ENCODE assay signal across 14 cellular contexts in the genomic region with DNA sequence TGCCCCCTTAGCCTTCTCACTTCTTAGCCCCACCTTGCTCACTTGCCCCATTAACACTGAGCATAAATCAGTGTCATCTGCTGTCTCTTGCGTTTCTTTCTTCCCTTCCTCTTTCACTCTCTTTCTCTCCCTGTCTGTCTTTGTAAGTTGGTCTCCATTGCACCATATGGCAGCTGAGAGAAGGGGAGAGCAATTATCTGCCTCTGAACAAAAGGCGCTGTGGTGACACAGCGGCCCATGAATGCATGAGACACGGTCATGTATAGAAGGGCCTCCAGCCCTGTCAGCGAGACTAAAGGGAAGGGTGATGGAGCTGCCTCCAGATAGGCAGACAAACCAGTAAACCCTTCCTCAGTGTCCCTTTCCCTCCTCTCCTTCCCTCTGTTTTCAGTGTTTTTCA.
DNase-seq lines count a peak whose midpoint lies in the region; ATAC-seq and TF ChIP-seq lines count a peak whose summit lies in the region.
"Had no signal": no experiment of that assay in that cellular context is flagged by ENCODE, and none has a peak within 500 bp of the region (broad histone marks: within the 10 kb centered on the region; RNA-seq: fewer than 3 reads in every experiment).

No MANE protein-coding gene starts in this region.

- no peak for TF ChIP-seq CTCF in fibroblast of lung (conservative IDR thresholded peaks at IDR 0.05 in 1 of 2, IDR thresholded peaks at IDR 0.05 in 1 of 2; ENCODE audit: low read depth in 1 of 2, low read length in 2 of 2)
- no peak for TF ChIP-seq CTCF in omental fat pad (IDR thresholded peaks at IDR 0.05)

- peak overlapping the region; percentile 74 for H2AFZ ChIP-seq in fibroblast of lung (ENCODE audit: low read length)

- no peaks in the 10 kb centered on the region for H3K79me2 ChIP-seq in fibroblast of lung (ENCODE audit: control insufficient read depth, insufficient read depth, low read length)

- H3K27me3 ChIP-seq in fibroblast of lung (ENCODE audit: control insufficient read depth, insufficient read depth, low read length), result no peaks in the 10 kb centered on the region
- H3K27me3 ChIP-seq: breast epithelium had no signal

- no peaks in the 10 kb centered on the region for H3K4me1 ChIP-seq in fibroblast of lung (ENCODE audit: control insufficient read depth, extremely low read depth, insufficient read depth, low read length)
- H3K4me1 ChIP-seq: breast epithelium had no signal

- H3K4me2 ChIP-seq in fibroblast of lung (ENCODE audit: extremely low read depth, insufficient read depth, low read length), result no peak overlapping the region

- H3K27ac ChIP-seq in fibroblast of lung (ENCODE audit: insufficient read depth, low read length), result no peak overlapping the region
- H3K27ac ChIP-seq: breast epithelium had no signal

- no peaks in the 10 kb centered on the region for H3K36me3 ChIP-seq in fibroblast of lung (ENCODE audit: control insufficient read depth, insufficient read depth, low read length)
- H3K36me3 ChIP-seq: breast epithelium had no signal

- H3K9ac ChIP-seq in fibroblast of lung (ENCODE audit: insufficient read depth, low read length), result no peak overlapping the region

- no peaks in the 10 kb centered on the region for H3K9me3 ChIP-seq in fibroblast of lung (ENCODE audit: control insufficient read depth, insufficient read depth, low read depth, low read length)
- H3K9me3 ChIP-seq: breast epithelium had no signal

- DNase-seq in DMS 273 (lab: John Stamatoyannopoulos, UW; ENCODE audit: unreplicated experiment) (peak; percentile 81), NCI-H146 (lab: John Stamatoyannopoulos, UW) (peak; percentile 70), NCI-H82 (lab: John Stamatoyannopoulos, UW) (peak; percentile 70), fibroblast of lung (ENCODE audit: low read depth in 2 of 2) (peak in 1 of 2 donors; percentile 27), HPDE6-E6E7 (ENCODE audit: extremely low spot score) (no peak), midbrain (lab: John Stamatoyannopoulos, UW) (no peak), omental fat pad (ENCODE audit: low spot score) (no peak)
- DNase-seq in stimulated activated naive CD8-positive, alpha-beta T cell treated with anti-CD3 and anti-CD28 coated beads, Interleukin-15, Interleukin-2, amounts not matched to agents 100 U/mL and 50 U/mL, for 24 hours, result no peak
- DNase-seq: activated CD4-positive, alpha-beta T cell treated with anti-CD3 and anti-CD28 coated beads for 1 hour; CD4-positive, alpha-beta T cell; hippocampal formation; NCI-H226; T-helper 17 cell had no signal

- no peak for ATAC-seq in omental fat pad (ENCODE audit: low FRiP score)
- ATAC-seq in stimulated activated naive CD8-positive, alpha-beta T cell treated with anti-CD3 and anti-CD28 coated beads, Interleukin-15, Interleukin-2, amounts not matched to agents 100 U/mL and 50 U/mL, for 24 hours, result no peak
- ATAC-seq: T-helper 17 cell had no signal

- no peak overlapping the region for H3K4me3 ChIP-seq in fibroblast of lung (replicated peaks in 1 of 4; ENCODE audit: control extremely low read depth in 1 of 4, insufficient read depth in 1 of 4, low read depth in 3 of 4, low read length in 4 of 4)
- H3K4me3 ChIP-seq: breast epithelium had no signal

- H4K20me1 ChIP-seq in fibroblast of lung (ENCODE audit: control insufficient read depth, extremely low read depth, insufficient read depth, low read length), result no peaks in the 10 kb centered on the region

Comparison
In these comparisons a context has a peak if more than half of its experiments do, and no peak if none do; other contexts are left out.
1. DNase-seq: peak in DMS 273 (single experiment), NCI-H146 (single experiment) and NCI-H82 (single experiment); none in HPDE6-E6E7 (single experiment), midbrain (single experiment), omental fat pad (single experiment) and stimulated activated naive CD8-positive, alpha-beta T cell treated with anti-CD3 and anti-CD28 coated beads, Interleukin-15, Interleukin-2, amounts not matched to agents 100 U/mL and 50 U/mL, for 24 hours (single experiment).